In the genomic region with DNA sequence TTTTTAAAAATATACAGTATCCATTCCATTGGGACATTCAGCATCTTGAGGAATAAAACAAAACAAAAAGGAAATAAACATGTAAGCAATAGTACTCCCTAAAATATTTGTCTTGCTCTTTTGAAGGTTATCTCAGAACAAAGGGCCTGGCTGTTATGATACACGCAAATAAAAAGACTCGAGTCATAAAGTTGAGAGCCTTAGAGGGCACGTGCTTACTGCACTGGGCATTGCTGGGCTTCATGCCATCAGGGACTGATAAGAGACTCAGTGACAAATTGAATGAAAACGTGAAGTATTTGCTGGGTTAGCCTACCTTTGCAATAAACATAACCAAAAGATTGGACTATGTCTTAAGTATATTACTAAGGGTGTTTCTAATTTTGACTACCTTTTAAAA, we compare ENCODE assay signal across 17 cellular contexts.
A peak's percentile ranks its signal among the peaks of the same experiment; 100 is the strongest.
DNase-seq lines count a peak whose midpoint lies in the region; ATAC-seq, FAIRE-seq and TF ChIP-seq lines count a peak whose summit lies in the region.
"Had no signal": no experiment of that assay in that cellular context is flagged by ENCODE, and none has a peak within 500 bp of the region (broad histone marks: within the 10 kb centered on the region; RNA-seq: fewer than 3 reads in every experiment).

No MANE protein-coding gene starts in this region.

- H3K79me2 ChIP-seq in astrocyte (ENCODE audit: insufficient read depth, low read length): no peaks in the 10 kb centered on the region
- H3K79me2 ChIP-seq: parathyroid adenoma had no signal

- H3K27me3 Mint-ChIP-seq in astrocyte (ENCODE audit: low read depth, unreplicated experiment) (no peaks in the 10 kb centered on the region), natural killer cell (ENCODE audit: low read depth in 2 of 2) (no peaks in the 10 kb centered on the region)
- no peaks in the 10 kb centered on the region for H3K27me3 Mint-ChIP-seq in activated T-helper 1 cell treated with anti-CD3 and anti-CD28 coated beads, Interleukin-12 subunit alpha, Interleukin-12 subunit beta, Interleukin-2, Interleukin-4 antibody, amounts not matched to agents 30 ng/mL and 10 ng/mL and 1 ng/mL, durations not matched to agents 14 hours and 24 hours and 36 hours (ENCODE audit: insufficient read depth)
- H3K27me3 Mint-ChIP-seq: stimulated activated naive B cell treated with anti-CD40 and anti-IgM and Interleukin-4, amounts not matched to agents 10 μg/mL and 1 μg/mL and 100 μg/mL, for 72 hours had no signal

- no peak for TF ChIP-seq EP300 in A549 (IDR thresholded peaks at IDR 0.05)

- H3K27ac ChIP-seq in A549 (no peak overlapping the region), astrocyte (ENCODE audit: low read depth, low read length) (no peak overlapping the region), lower lobe of right lung (no peak overlapping the region)
- H3K27ac ChIP-seq: coronary artery, parathyroid adenoma, spleen had no signal

- WGBS in A549 (ENCODE audit: missing lambda C conversion rate): 3% methylated on average over 4 of the region's 4 CpGs

- peaks cover 34% of the 10 kb centered on the region; the same call in 2 of the 3 replicates for H3K4me1 ChIP-seq in A549
- H3K4me1 ChIP-seq in astrocyte (ENCODE audit: insufficient read depth, low read length): peaks cover 18% of the 10 kb centered on the region
- no peaks in the 10 kb centered on the region for H3K4me1 ChIP-seq in lower lobe of right lung
- H3K4me1 ChIP-seq: Caco-2, parathyroid adenoma, spleen had no signal

- H3K9me3 ChIP-seq in A549: no peaks in the 10 kb centered on the region
- no peaks in the 10 kb centered on the region for H3K9me3 ChIP-seq in astrocyte (ENCODE audit: insufficient read depth, low read depth, low read length)
- H3K9me3 ChIP-seq in lower lobe of right lung: no peaks in the 10 kb centered on the region
- H3K9me3 ChIP-seq: Caco-2, spleen had no signal

- no peak overlapping the region for H3K27ac Mint-ChIP-seq in astrocyte (ENCODE audit: unreplicated experiment)
- H3K27ac Mint-ChIP-seq in natural killer cell: no peak overlapping the region
- no peak overlapping the region for H3K27ac Mint-ChIP-seq in activated T-helper 1 cell treated with anti-CD3 and anti-CD28 coated beads, Interleukin-12 subunit alpha, Interleukin-12 subunit beta, Interleukin-2, Interleukin-4 antibody, amounts not matched to agents 30 ng/mL and 10 ng/mL and 1 ng/mL, durations not matched to agents 14 hours and 24 hours and 36 hours
- H3K27ac Mint-ChIP-seq: HFFc6; stimulated activated naive B cell treated with anti-CD40 and anti-IgM and Interleukin-4, amounts not matched to agents 10 μg/mL and 1 μg/mL and 100 μg/mL, for 72 hours had no signal

- no peaks in the 10 kb centered on the region for H3K27me3 ChIP-seq in astrocyte (ENCODE audit: insufficient read depth, low read length)
- no peaks in the 10 kb centered on the region for H3K27me3 ChIP-seq in lower lobe of right lung (ENCODE audit: low read depth)
- H3K27me3 ChIP-seq: spleen had no signal

- H3K4me3 ChIP-seq in A549 (no peak overlapping the region), astrocyte (ENCODE audit: insufficient read depth, low read depth, low read length) (no peak overlapping the region), lower lobe of right lung (no peak overlapping the region)
- H3K4me3 ChIP-seq: coronary artery, spleen had no signal

- no peak for TF ChIP-seq RAD21 in A549 (conservative IDR thresholded peaks at IDR 0.05 in 1 of 2, IDR thresholded peaks at IDR 0.05 in 1 of 2)

- no peak for TF ChIP-seq CTCF in A549 (IDR thresholded peaks at IDR 0.05)
- TF ChIP-seq CTCF in astrocyte (IDR thresholded peaks at IDR 0.05; ENCODE audit: insufficient read depth, low read depth, low read length): no peak
- TF ChIP-seq CTCF in lower lobe of right lung (IDR thresholded peaks at IDR 0.05): no peak
- TF ChIP-seq CTCF in natural killer cell (IDR thresholded peaks at IDR 0.05): no peak

- H3K36me3 ChIP-seq in astrocyte (ENCODE audit: insufficient read depth, low read length) (no peaks in the 10 kb centered on the region), lower lobe of right lung (no peaks in the 10 kb centered on the region)
- H3K36me3 ChIP-seq: spleen had no signal

- H3K4me2 ChIP-seq in A549 (0 out of 3 replicates have a peak overlapping the region, but pooled peaks have one; percentile 7), astrocyte (ENCODE audit: low read length) (no peak overlapping the region)

- peak in 1 of 2 experiments; percentile 18 for DNase-seq in A549 (ENCODE audit: low read depth in 1 of 2, low spot score in 1 of 2)
- peak; percentile 81 for DNase-seq in HS-27A (ENCODE audit: low read depth)
- DNase-seq in astrocyte (ENCODE audit: low read depth): peak; percentile 55
- peak; percentile 50 for DNase-seq in lower lobe of right lung
- no peak for DNase-seq in natural killer cell
- no peak for DNase-seq in activated T-helper 1 cell treated with anti-CD3 and anti-CD28 coated beads, Interleukin-12 subunit alpha, Interleukin-12 subunit beta, Interleukin-2, Interleukin-4 antibody, amounts not matched to agents 30 ng/mL and 10 ng/mL and 1 ng/mL, durations not matched to agents 14 hours and 24 hours and 36 hours (ENCODE audit: low spot score)
- DNase-seq in superior temporal gyrus (ENCODE audit: extremely low spot score): no peak
- DNase-seq in activated T-cell treated with anti-CD3 and anti-CD28 coated beads, Interleukin-2, amount 50 U/mL, for 1 hour: no peak
- DNase-seq: Caco-2; HFFc6; kidney; NCI-H1105; spleen; stimulated activated naive B cell treated with anti-CD40 and anti-IgM and Interleukin-4, amounts not matched to agents 10 μg/mL and 1 μg/mL and 100 μg/mL, for 72 hours had no signal

- H3K4me3 Mint-ChIP-seq in astrocyte (ENCODE audit: unreplicated experiment): no peak overlapping the region
- H3K4me3 Mint-ChIP-seq in natural killer cell: no peak overlapping the region
- no peak overlapping the region for H3K4me3 Mint-ChIP-seq in activated T-helper 1 cell treated with anti-CD3 and anti-CD28 coated beads, Interleukin-12 subunit alpha, Interleukin-12 subunit beta, Interleukin-2, Interleukin-4 antibody, amounts not matched to agents 30 ng/mL and 10 ng/mL and 1 ng/mL, durations not matched to agents 14 hours and 24 hours and 36 hours
- H3K4me3 Mint-ChIP-seq: HFFc6; stimulated activated naive B cell treated with anti-CD40 and anti-IgM and Interleukin-4, amounts not matched to agents 10 μg/mL and 1 μg/mL and 100 μg/mL, for 72 hours had no signal

- CTCF ChIA-PET in A549 (lab: Yijun Ruan, JAX): no interaction called here

- no peak for TF ChIP-seq POLR2A in A549 (IDR thresholded peaks at IDR 0.05; ENCODE audit: low read length)

- H3K4me1 Mint-ChIP-seq in astrocyte (ENCODE audit: low read depth, unreplicated experiment) (no peaks in the 10 kb centered on the region), natural killer cell (no peaks in the 10 kb centered on the region)
- H3K4me1 Mint-ChIP-seq in activated T-helper 1 cell treated with anti-CD3 and anti-CD28 coated beads, Interleukin-12 subunit alpha, Interleukin-12 subunit beta, Interleukin-2, Interleukin-4 antibody, amounts not matched to agents 30 ng/mL and 10 ng/mL and 1 ng/mL, durations not matched to agents 14 hours and 24 hours and 36 hours (ENCODE audit: low read depth): no peaks in the 10 kb centered on the region
- H3K4me1 Mint-ChIP-seq: stimulated activated naive B cell treated with anti-CD40 and anti-IgM and Interleukin-4, amounts not matched to agents 10 μg/mL and 1 μg/mL and 100 μg/mL, for 72 hours had no signal

- ATAC-seq in A549: no peak
- ATAC-seq in lower lobe of right lung: peak; percentile 83 to 94
- no peak for ATAC-seq in natural killer cell
- ATAC-seq: stimulated activated naive B cell treated with anti-CD40 and anti-IgM and Interleukin-4, amounts not matched to agents 10 μg/mL and 1 μg/mL and 100 μg/mL, for 72 hours had no signal

- POLR2A ChIA-PET in A549 (lab: Yijun Ruan, JAX): no interaction called here

- H3K9me3 Mint-ChIP-seq in astrocyte (ENCODE audit: unreplicated experiment): peaks cover 1% of the 10 kb centered on the region
- H3K9me3 Mint-ChIP-seq in natural killer cell: peaks cover 6 to 9% of the 10 kb centered on the region in 2 donors
- no peaks in the 10 kb centered on the region for H3K9me3 Mint-ChIP-seq in activated T-helper 1 cell treated with anti-CD3 and anti-CD28 coated beads, Interleukin-12 subunit alpha, Interleukin-12 subunit beta, Interleukin-2, Interleukin-4 antibody, amounts not matched to agents 30 ng/mL and 10 ng/mL and 1 ng/mL, durations not matched to agents 14 hours and 24 hours and 36 hours

- FAIRE-seq in A549 (lab: Jason Lieb, UNC) (no peak), astrocyte (lab: Jason Lieb, UNC) (no peak)
- FAIRE-seq: TTC549 had no signal

- H4K20me1 ChIP-seq in astrocyte (ENCODE audit: insufficient read depth, low read length): no peaks in the 10 kb centered on the region

- no peaks in the 10 kb centered on the region for H3K36me3 Mint-ChIP-seq in astrocyte (ENCODE audit: low read depth, unreplicated experiment)
- no peaks in the 10 kb centered on the region for H3K36me3 Mint-ChIP-seq in natural killer cell
- H3K36me3 Mint-ChIP-seq in activated T-helper 1 cell treated with anti-CD3 and anti-CD28 coated beads, Interleukin-12 subunit alpha, Interleukin-12 subunit beta, Interleukin-2, Interleukin-4 antibody, amounts not matched to agents 30 ng/mL and 10 ng/mL and 1 ng/mL, durations not matched to agents 14 hours and 24 hours and 36 hours (ENCODE audit: low read depth): no peaks in the 10 kb centered on the region
- H3K36me3 Mint-ChIP-seq: stimulated activated naive B cell treated with anti-CD40 and anti-IgM and Interleukin-4, amounts not matched to agents 10 μg/mL and 1 μg/mL and 100 μg/mL, for 72 hours had no signal

- intact Hi-C loops in lower lobe of right lung (cut with DNase I) (no loop called here), natural killer cell (cut with micrococcal nuclease) (no loop called here)
- intact Hi-C loops in activated T-helper 1 cell treated with anti-CD3 and anti-CD28 coated beads, Interleukin-12 subunit alpha, Interleukin-12 subunit beta, Interleukin-2, Interleukin-4 antibody, amounts not matched to agents 30 ng/mL and 10 ng/mL and 1 ng/mL, durations not matched to agents 14 hours and 24 hours and 36 hours (cut with micrococcal nuclease): no loop called here

- no peak overlapping the region for H3K9ac ChIP-seq in astrocyte (ENCODE audit: low read length)
- H3K9ac ChIP-seq: parathyroid adenoma had no signal

- H2AFZ ChIP-seq in astrocyte (ENCODE audit: low read depth, low read length): no peak overlapping the region
- H2AFZ ChIP-seq: parathyroid adenoma had no signal

TF ChIP-seq in A549, 52 proteins besides CTCF, POLR2A, EP300 and RAD21 (continues in another document):
- TF ChIP-seq JUN (IDR thresholded peaks at IDR 0.05): no peak
- TF ChIP-seq, protein P1, sequence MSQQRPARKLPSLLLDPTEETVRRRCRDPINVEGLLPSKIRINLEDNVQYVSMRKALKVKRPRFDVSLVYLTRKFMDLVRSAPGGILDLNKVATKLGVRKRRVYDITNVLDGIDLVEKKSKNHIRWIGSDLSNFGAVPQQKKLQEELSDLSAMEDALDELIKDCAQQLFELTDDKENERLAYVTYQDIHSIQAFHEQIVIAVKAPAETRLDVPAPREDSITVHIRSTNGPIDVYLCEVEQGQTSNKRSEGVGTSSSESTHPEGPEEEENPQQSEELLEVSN (IDR thresholded peaks at IDR 0.05; ENCODE audit: borderline replicate concordance, low read depth): no peak
- TF ChIP-seq MAZ (IDR thresholded peaks at IDR 0.05; ENCODE audit: borderline replicate concordance, low read depth, low read length): no peak

Comparison
In these comparisons a context has a peak if more than half of its experiments do, and no peak if none do; other contexts are left out.
1. ATAC-seq: peak in lower lobe of right lung (2 of 2); none in A549 (0 of 2) and natural killer cell (0 of 3).
2. DNase-seq: peak in HS-27A (single experiment), astrocyte (single experiment) and lower lobe of right lung (single experiment); none in natural killer cell (single experiment), activated T-helper 1 cell treated with anti-CD3 and anti-CD28 coated beads, Interleukin-12 subunit alpha, Interleukin-12 subunit beta, Interleukin-2, Interleukin-4 antibody, amounts not matched to agents 30 ng/mL and 10 ng/mL and 1 ng/mL, durations not matched to agents 14 hours and 24 hours and 36 hours (single experiment), superior temporal gyrus (single experiment) and activated T-cell treated with anti-CD3 and anti-CD28 coated beads, Interleukin-2, amount 50 U/mL, for 1 hour (single experiment).